ENCODE assay signal across 22 cellular contexts in genomic region chr2:72949045-72949444, GRCh38. TPM values are rescaled to one million over a fixed set of nuclear protein-coding genes. Genes with fewer than 3 reads are reported as not detected.
DNase-seq lines count a peak whose midpoint lies in the region; ATAC-seq, FAIRE-seq and TF ChIP-seq lines count a peak whose summit lies in the region.
"Had no signal": no experiment of that assay in that cellular context is flagged by ENCODE, and none has a peak within 500 bp of the region (broad histone marks: within the 10 kb centered on the region; RNA-seq: fewer than 3 reads in every experiment).

No MANE protein-coding gene starts in this region.

- intact Hi-C loops in activated CD4-positive, alpha-beta T cell treated with anti-CD3 and anti-CD28 coated beads for 36 hours (cut with DNase I, micrococcal nuclease): no loop called here
- intact Hi-C loops in K562 (cut with micrococcal nuclease): no loop called here

- peaks cover 24% of the 10 kb centered on the region for H3K4me1 Mint-ChIP-seq in activated CD4-positive, alpha-beta T cell treated with anti-CD3 and anti-CD28 coated beads, Interleukin-2, amount 10 ng/mL, durations not matched to agents 7 days and 5 days
- H3K4me1 Mint-ChIP-seq in activated CD4-positive, alpha-beta T cell treated with anti-CD3 and anti-CD28 coated beads for 36 hours: peaks cover 7% of the 10 kb centered on the region
- H3K4me1 Mint-ChIP-seq in activated T-cell treated with anti-CD3 and anti-CD28 coated beads, Interleukin-2, amount 50 U/mL, for 4 hours (ENCODE audit: low read depth): peaks cover 7% of the 10 kb centered on the region

- CTCF ChIA-PET in activated CD4-positive, alpha-beta T cell treated with anti-CD3 and anti-CD28 coated beads, Interleukin-2, amount 10 ng/mL, durations not matched to agents 7 days and 5 days (lab: Charles Lee): interaction anchor here (1.1 kb wide), 1 partner anchor 15 kb away, joined by 3 read pairs; no protein-coding TSS in a partner anchor
- CTCF ChIA-PET in activated CD4-positive, alpha-beta T cell treated with anti-CD3 and anti-CD28 coated beads for 36 hours (lab: Charles Lee): no interaction called here
- CTCF ChIA-PET in K562 (lab: Yijun Ruan, JAX; ENCODE audit: low intra/inter-chr PET ratio): no interaction called here

- no peak for TF ChIP-seq CTCF in K562 (IDR thresholded peaks at IDR 0.05 in 2 of 3, conservative IDR thresholded peaks at IDR 0.05 in 1 of 3; ENCODE audit: insufficient read depth in 2 of 3, low read depth in 1 of 3, low read length in 3 of 3)

- H3K4me3 Mint-ChIP-seq in activated CD4-positive, alpha-beta T cell treated with anti-CD3 and anti-CD28 coated beads, Interleukin-2, amount 10 ng/mL, durations not matched to agents 7 days and 5 days: no peak overlapping the region
- no peak overlapping the region for H3K4me3 Mint-ChIP-seq in activated CD4-positive, alpha-beta T cell treated with anti-CD3 and anti-CD28 coated beads for 36 hours
- H3K4me3 Mint-ChIP-seq in activated T-cell treated with anti-CD3 and anti-CD28 coated beads, Interleukin-2, amount 50 U/mL, for 4 hours: no peak overlapping the region
- H3K4me3 Mint-ChIP-seq: CD4-positive, alpha-beta memory T cell; HFFc6 had no signal

- ATAC-seq in activated CD4-positive, alpha-beta T cell treated with anti-CD3 and anti-CD28 coated beads for 36 hours: no peak
- ATAC-seq in K562 (no peak), GM18873 (IDR thresholded peaks at IDR 0.05; ENCODE audit: low FRiP score, unreplicated experiment) (no peak)
- no peak for ATAC-seq in activated T-cell treated with anti-CD3 and anti-CD28 coated beads, Interleukin-2, amount 50 U/mL, for 4 hours

- POLR2A ChIA-PET in activated CD4-positive, alpha-beta T cell treated with anti-CD3 and anti-CD28 coated beads, Interleukin-2, amount 10 ng/mL, durations not matched to agents 7 days and 5 days (lab: Charles Lee): no interaction called here
- POLR2A ChIA-PET in activated CD4-positive, alpha-beta T cell treated with anti-CD3 and anti-CD28 coated beads for 36 hours (lab: Charles Lee): no interaction called here
- POLR2A ChIA-PET in K562 (lab: Yijun Ruan, JAX): interaction anchor here (0.9 kb wide), 1 partner anchor 12 kb away, joined by 3 read pairs; no protein-coding TSS in a partner anchor

- H3K36me3 ChIP-seq in K562 (ENCODE audit: control insufficient read depth, insufficient read depth, low read length) (no peaks in the 10 kb centered on the region), small intestine (ENCODE audit: control insufficient read depth in 2 of 2, insufficient read depth in 2 of 2, low read length in 2 of 2) (no peaks in the 10 kb centered on the region)

- 68% methylated on average over 2 of the region's 2 CpGs for WGBS in K562 (ENCODE audit: insufficient coverage, low coverage, missing lambda C conversion rate)
- 81 to 85% (median 82%) methylated on average over 2 of the region's 2 CpGs for WGBS in small intestine, 3 donors

- TF ChIP-seq POLR2A in K562 (conservative IDR thresholded peaks at IDR 0.05): no peak

- H3K79me2 ChIP-seq in K562 (ENCODE audit: control insufficient read depth, insufficient read depth, low read length): no peaks in the 10 kb centered on the region

- H4K20me1 ChIP-seq in K562 (replicated peaks; ENCODE audit: control insufficient read depth, insufficient read depth, low read length): peaks cover 9% of the 10 kb centered on the region; the same call in 1 of the 2 replicates

- no peaks in the 10 kb centered on the region for H3K36me3 Mint-ChIP-seq in activated CD4-positive, alpha-beta T cell treated with anti-CD3 and anti-CD28 coated beads, Interleukin-2, amount 10 ng/mL, durations not matched to agents 7 days and 5 days (ENCODE audit: low read depth)
- no peaks in the 10 kb centered on the region for H3K36me3 Mint-ChIP-seq in activated CD4-positive, alpha-beta T cell treated with anti-CD3 and anti-CD28 coated beads for 36 hours (ENCODE audit: low read depth)
- H3K36me3 Mint-ChIP-seq in activated T-cell treated with anti-CD3 and anti-CD28 coated beads, Interleukin-2, amount 50 U/mL, for 4 hours (ENCODE audit: insufficient read depth): no peaks in the 10 kb centered on the region
- H3K36me3 Mint-ChIP-seq: CD4-positive, alpha-beta memory T cell had no signal

- H2AFZ ChIP-seq in K562 (ENCODE audit: low read depth, low read length): no peak overlapping the region

- no peak for FAIRE-seq in K562 (lab: Jason Lieb, UNC)
- no peak for FAIRE-seq in small intestine (lab: Jason Lieb, UNC)
- FAIRE-seq: HTR-8/SVneo had no signal

- H3K27ac ChIP-seq in K562 (ENCODE audit: extremely low read depth, low read depth, low read length) (no peak overlapping the region), epithelial cell of prostate (no peak overlapping the region), small intestine (ENCODE audit: low read depth in 1 of 2, low read length in 1 of 2) (no peak overlapping the region)

- no peak for DNase-seq in activated CD4-positive, alpha-beta T cell treated with anti-CD3 and anti-CD28 coated beads, Interleukin-2, amount 10 ng/mL, durations not matched to agents 7 days and 5 days
- DNase-seq in activated CD4-positive, alpha-beta T cell treated with anti-CD3 and anti-CD28 coated beads for 36 hours: no peak
- DNase-seq in K562 (ENCODE audit: extremely low read depth in 1 of 4, low spot score in 3 of 4): no peak
- peak; percentile 40 for DNase-seq in epithelial cell of prostate (ENCODE audit: low read depth, low spot score)
- peak; percentile 81 for DNase-seq in small intestine
- no peak for DNase-seq in activated T-cell treated with anti-CD3 and anti-CD28 coated beads, Interleukin-2, amount 50 U/mL, for 4 hours
- no peak for DNase-seq in HUDEP-2 (lab: John Stamatoyannopoulos, UW; ENCODE audit: unreplicated experiment in 76 of 76)
- DNase-seq: 8988T, Calu3, DMS79, GOT3, HFFc6, NCI-H1417 treated with DMSO at 0.1 percent for 48 hours, NCI-H2029, NCI-H2171, NCI-H446, NCI-H69, SIG-M5 had no signal

- no peaks in the 10 kb centered on the region for H3K27me3 ChIP-seq in K562 (ENCODE audit: control insufficient read depth in 2 of 2, insufficient read depth in 2 of 2, low read length in 2 of 2)
- no peaks in the 10 kb centered on the region for H3K27me3 ChIP-seq in small intestine (ENCODE audit: control insufficient read depth in 2 of 2, insufficient read depth in 2 of 2, low read length in 2 of 2)

- H3K4me1 ChIP-seq in K562 (replicated peaks in 1 of 2; ENCODE audit: control insufficient read depth in 2 of 2, insufficient read depth in 2 of 2, low read length in 2 of 2) (peaks cover 0 to 4% of the 10 kb centered on the region in 2 experiments; a peak in 2 of 5 replicates), small intestine (ENCODE audit: control insufficient read depth in 2 of 2, insufficient read depth in 1 of 2, low read depth in 1 of 2, low read length in 1 of 2) (no peaks in the 10 kb centered on the region)

- H3K4me2 ChIP-seq in K562 (ENCODE audit: insufficient read depth, low read length): no peak overlapping the region

- H3K27ac Mint-ChIP-seq in activated CD4-positive, alpha-beta T cell treated with anti-CD3 and anti-CD28 coated beads, Interleukin-2, amount 10 ng/mL, durations not matched to agents 7 days and 5 days: peak overlapping the region; percentile 52
- H3K27ac Mint-ChIP-seq in activated CD4-positive, alpha-beta T cell treated with anti-CD3 and anti-CD28 coated beads for 36 hours: no peak overlapping the region

- H3K9me3 ChIP-seq in K562 (replicated peaks; ENCODE audit: control insufficient read depth, insufficient read depth, low read depth, low read length) (no peaks in the 10 kb centered on the region), small intestine (ENCODE audit: control insufficient read depth, low read depth) (no peaks in the 10 kb centered on the region)

- in situ Hi-C loops in K562 (cut with MboI): no loop called here

- BruUV-seq in K562 (replicated peaks; lab: Mats Ljungman, UMichigan): no TSS peak

- no peak overlapping the region for H3K9ac ChIP-seq in K562 (ENCODE audit: insufficient read depth in 1 of 2, low read depth in 2 of 2, low read length in 2 of 2)

- no peaks in the 10 kb centered on the region for H3K9me3 Mint-ChIP-seq in activated CD4-positive, alpha-beta T cell treated with anti-CD3 and anti-CD28 coated beads, Interleukin-2, amount 10 ng/mL, durations not matched to agents 7 days and 5 days
- no peaks in the 10 kb centered on the region for H3K9me3 Mint-ChIP-seq in activated CD4-positive, alpha-beta T cell treated with anti-CD3 and anti-CD28 coated beads for 36 hours (ENCODE audit: low read depth)
- no peaks in the 10 kb centered on the region for H3K9me3 Mint-ChIP-seq in activated T-cell treated with anti-CD3 and anti-CD28 coated beads, Interleukin-2, amount 50 U/mL, for 4 hours
- H3K9me3 Mint-ChIP-seq: HFFc6 had no signal

- no peak for TF ChIP-seq RAD21 in K562 (CRISPR knock-in tag; conservative IDR thresholded peaks at IDR 0.05 in 1 of 2, IDR thresholded peaks at IDR 0.05 in 1 of 2)

- no peaks in the 10 kb centered on the region for H3K27me3 Mint-ChIP-seq in activated CD4-positive, alpha-beta T cell treated with anti-CD3 and anti-CD28 coated beads, Interleukin-2, amount 10 ng/mL, durations not matched to agents 7 days and 5 days
- no peaks in the 10 kb centered on the region for H3K27me3 Mint-ChIP-seq in activated CD4-positive, alpha-beta T cell treated with anti-CD3 and anti-CD28 coated beads for 36 hours
- no peaks in the 10 kb centered on the region for H3K27me3 Mint-ChIP-seq in activated T-cell treated with anti-CD3 and anti-CD28 coated beads, Interleukin-2, amount 50 U/mL, for 4 hours (ENCODE audit: low read depth)
- H3K27me3 Mint-ChIP-seq: CD4-positive, alpha-beta memory T cell had no signal

- TF ChIP-seq EP300 in K562 (IDR thresholded peaks at IDR 0.05; ENCODE audit: low read length): no peak

- H3K4me3 ChIP-seq in K562: no peak overlapping the region
- H3K4me3 ChIP-seq in small intestine (ENCODE audit: low read depth in 1 of 2, low read length in 2 of 2): no peak overlapping the region

- no peaks in the 10 kb centered on the region for H3K9me1 ChIP-seq in K562 (ENCODE audit: control insufficient read depth, insufficient read depth, low read length)

RNA-seq across cellular contexts. Expression of gene EMX1, which starts 31.7 kb away (rescaled TPM):
- not detected for total RNA-seq in activated CD4-positive, alpha-beta T cell treated with anti-CD3 and anti-CD28 coated beads, Interleukin-2, amount 10 ng/mL, durations not matched to agents 7 days and 5 days
- not detected for total RNA-seq in activated CD4-positive, alpha-beta T cell treated with anti-CD3 and anti-CD28 coated beads for 36 hours
- 0.28 TPM in 1 of 2 replicates, not detected in the other for total RNA-seq in K562 (2011; cell fraction: chromatin; rRNA removed; ENCODE audit: low replicate concordance)
- total RNA-seq in K562 (2011; cell fraction: nucleolus; rRNA removed): 0.17 TPM in 1 of 2 replicates, not detected in the other
- total RNA-seq in K562 (2011; cell fraction: nucleoplasm; rRNA removed): not detected in 2 replicates
- total RNA-seq in K562 (2014; rRNA removed) (0.20 and 0.32 TPM in 2 replicates), K562 (2014; rRNA removed; fragmentation: Illumina TruSeq; extraction: Trizol) (not detected in 2 replicates), K562 (2015; rRNA removed; fragmentation: Illumina TruSeq; extraction: Trizol) (not detected in 2 replicates), K562 (2021) (0.18 TPM in 1 of 2 replicates, not detected in the other)
- polyA plus RNA-seq in K562 (2011; rRNA removed) (0.10 and 0.22 TPM in 2 replicates), K562 (2014; fragmentation: Illumina TruSeq; extraction: Trizol) (not detected in 2 replicates), K562 (2014; fragmentation: Nextera tagmentation; extraction: Ambion mirVana) (not detected), K562 (2014; rRNA removed) (0.21 TPM in 1 of 2 replicates, not detected in the other), small intestine (1 to 10 TPM in 2 of 3 donors, under 1 TPM in 1; 0.46 to 4.9 (median 1.6) TPM)
- polyA plus RNA-seq in K562 (2011; cell fraction: cytosol; rRNA removed): 0.07 and 0.16 TPM in 2 replicates
- polyA plus RNA-seq in K562 (2011; cell fraction: nucleus; rRNA removed): 0.11 and 0.21 TPM in 2 replicates
- 0.04 and 0.11 TPM in 2 replicates for polyA plus RNA-seq in K562 (2012)
- polyA minus RNA-seq in K562 (2011; rRNA and poly(A)+ RNA removed): not detected in 2 replicates
- polyA minus RNA-seq in K562 (2011; cell fraction: cytosol; rRNA and poly(A)+ RNA removed): not detected in 2 replicates
- polyA minus RNA-seq in K562 (2011; cell fraction: nucleus; rRNA and poly(A)+ RNA removed): 0.27 and 0.33 TPM in 2 replicates
- under 1 TPM in 1 of 3 donors, not detected in 2; 0.08 TPM for total RNA-seq in activated T-cell treated with anti-CD3 and anti-CD28 coated beads, Interleukin-2, amount 50 U/mL, for 4 hours
- total RNA-seq: Calu3; CD4-positive, alpha-beta memory T cell; HFFc6 had no signal
- polyA plus RNA-seq: BJ; CD4-positive, alpha-beta memory T cell had no signal

Comparison
In these comparisons a context has a peak if more than half of its experiments do, and no peak if none do; other contexts are left out.
1. DNase-seq: peak in epithelial cell of prostate (single experiment) and small intestine (single experiment); none in activated CD4-positive, alpha-beta T cell treated with anti-CD3 and anti-CD28 coated beads, Interleukin-2, amount 10 ng/mL, durations not matched to agents 7 days and 5 days (single experiment), activated CD4-positive, alpha-beta T cell treated with anti-CD3 and anti-CD28 coated beads for 36 hours (single experiment), K562 (0 of 4), activated T-cell treated with anti-CD3 and anti-CD28 coated beads, Interleukin-2, amount 50 U/mL, for 4 hours (single experiment) and HUDEP-2 (0 of 76).